ENCODE assay signal across 8 cellular contexts in the genomic region with DNA sequence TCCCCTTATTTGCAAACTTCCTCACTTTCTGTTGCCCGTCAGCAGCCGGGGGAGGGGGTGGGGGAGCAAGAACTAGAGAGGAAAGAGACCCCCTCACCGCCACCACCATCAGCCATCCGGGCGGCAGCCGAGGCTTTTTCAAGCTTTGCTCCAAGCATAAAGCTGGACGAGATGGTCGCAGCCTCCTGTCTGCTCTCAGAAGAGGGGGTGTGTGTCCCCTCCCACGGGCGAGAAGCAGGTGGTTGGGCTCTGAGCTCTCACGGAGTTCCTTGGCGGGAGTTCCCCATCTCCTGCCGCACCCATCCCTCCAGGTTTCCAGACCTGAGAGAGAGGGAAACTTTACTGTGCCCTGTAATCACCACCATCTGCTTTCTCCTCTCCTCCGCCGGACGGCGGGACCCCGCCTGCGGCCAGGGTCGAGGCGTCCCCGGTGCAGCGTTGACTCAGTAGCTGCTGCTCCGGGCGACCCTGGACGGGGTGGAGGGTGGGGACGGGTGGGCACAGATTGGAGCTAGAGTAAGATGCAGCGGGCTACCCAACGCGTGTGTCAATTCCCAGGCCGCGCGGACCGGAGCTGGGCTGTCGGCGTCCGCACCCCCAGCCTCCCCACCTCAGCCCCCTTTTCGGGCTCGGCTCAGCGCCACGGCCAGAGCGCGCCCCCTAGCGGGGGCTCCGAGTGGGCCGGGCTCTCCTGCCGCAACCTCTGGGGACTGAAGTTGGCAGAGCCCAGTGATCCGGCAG.
DNase-seq lines count a peak whose midpoint lies in the region; ATAC-seq and TF ChIP-seq lines count a peak whose summit lies in the region.

No MANE protein-coding gene starts in this region.

- H3K36me3 Mint-ChIP-seq in nephron (ENCODE audit: low read depth): no peaks in the 10 kb centered on the region

- H3K4me3 ChIP-seq in cardiac fibroblast (replicated peaks in 1 of 2; ENCODE audit: low read depth in 2 of 2, low read length in 2 of 2): no peak overlapping the region

- H3K27ac Mint-ChIP-seq in nephron: no peak overlapping the region

- H3K9me3 Mint-ChIP-seq in nephron: no peaks in the 10 kb centered on the region

- peaks cover 98% of the 10 kb centered on the region for H3K27me3 Mint-ChIP-seq in nephron (ENCODE audit: low read depth)

- ATAC-seq in GM21737 (IDR thresholded peaks at IDR 0.05; ENCODE audit: unreplicated experiment) (peak; percentile 64), HG03565 (IDR thresholded peaks at IDR 0.05; ENCODE audit: unreplicated experiment) (no peak)

- peaks cover 63% of the 10 kb centered on the region for H3K4me1 Mint-ChIP-seq in nephron

- DNase-seq in ELF-1 (ENCODE audit: low read depth, low spot score) (peak; percentile 86), NCI-H345 treated with DMSO at 0.1 percent for 48 hours (lab: John Stamatoyannopoulos, UW; ENCODE audit: unreplicated experiment) (peak; percentile 29), cardiac fibroblast (ENCODE audit: low read depth in 2 of 2) (no peak), middle frontal gyrus (ENCODE audit: extremely low spot score, low spot score) (no peak), DMS79 treated with DMSO at 0.1 percent for 48 hours (lab: John Stamatoyannopoulos, UW) (no peak)

- TF ChIP-seq CTCF in cardiac fibroblast (IDR thresholded peaks at IDR 0.05; ENCODE audit: low read depth, low read length): peak; percentile 34
- TF ChIP-seq CTCF in nephron (IDR thresholded peaks at IDR 0.05; ENCODE audit: unreplicated experiment in 3 of 3): peak; percentile 57 to 77 (median 77)

- H3K4me3 Mint-ChIP-seq in nephron: peak overlapping the region; percentile 66 to 72 (median 66)

Comparison
In these comparisons a context has a peak if more than half of its experiments do, and no peak if none do; other contexts are left out.
1. DNase-seq: peak in ELF-1 (single experiment) and NCI-H345 treated with DMSO at 0.1 percent for 48 hours (single experiment); none in cardiac fibroblast (0 of 2), middle frontal gyrus (single experiment) and DMS79 treated with DMSO at 0.1 percent for 48 hours (single experiment).